18 cellular contexts compared by ENCODE assay signal in genomic region chr4:173745765-173746164, GRCh38.
DNase-seq lines count a peak whose midpoint lies in the region; ATAC-seq and TF ChIP-seq lines count a peak whose summit lies in the region.
"Had no signal": no experiment of that assay in that cellular context is flagged by ENCODE, and none has a peak within 500 bp of the region (broad histone marks: within the 10 kb centered on the region; RNA-seq: fewer than 3 reads in every experiment).

No MANE protein-coding gene starts in this region.

- no peaks in the 10 kb centered on the region for H4K20me1 ChIP-seq in smooth muscle cell (ENCODE audit: low read depth)
- no peaks in the 10 kb centered on the region for H4K20me1 ChIP-seq in GM23248 (ENCODE audit: insufficient read depth)

- DNase-seq in NCI-H2227 (lab: John Stamatoyannopoulos, UW; ENCODE audit: unreplicated experiment) (peak; percentile 13), Right ventricle myocardium superior (no peak), left ventricle myocardium inferior (no peak), smooth muscle cell (lab: John Stamatoyannopoulos, UW; ENCODE audit: unreplicated experiment) (no peak), GM23248 (no peak), activated T-cell treated with anti-CD3 and anti-CD28 coated beads for 4 hours (no peak), NOMO-1 (lab: John Stamatoyannopoulos, UW; ENCODE audit: unreplicated experiment in 2 of 2) (no peak)
- DNase-seq: ACHN; BE2C; C1 segment of cervical spinal cord; CD4-positive, CD25-positive, alpha-beta regulatory T cell; CD8-positive, alpha-beta memory T cell; DMS 273 treated with DMSO at 0.1 percent for 48 hours; DMS53; DND-41; GOT3; H7 had no signal

- H3K9me2 ChIP-seq in GM23248 (ENCODE audit: insufficient read depth) = no peaks in the 10 kb centered on the region

- peak; percentile 87 for ATAC-seq in Right ventricle myocardium superior (ENCODE audit: poor library complexity)
- ATAC-seq: HCT116 had no signal

- H3K79me2 ChIP-seq in smooth muscle cell (ENCODE audit: low read depth) (no peaks in the 10 kb centered on the region), GM23248 (ENCODE audit: insufficient read depth) (no peaks in the 10 kb centered on the region)

- H3K9ac ChIP-seq in smooth muscle cell (ENCODE audit: low read depth) (no peak overlapping the region), GM23248 (no peak overlapping the region)

- H2AFZ ChIP-seq in smooth muscle cell (ENCODE audit: low read depth) (peak overlapping the region; percentile 21), GM23248 (no peak overlapping the region)

- H3K4me2 ChIP-seq in smooth muscle cell (peak overlapping the region; percentile 66), GM23248 (ENCODE audit: unreplicated experiment) (no peak overlapping the region)

- peak overlapping the region; percentile 87 for H3K27ac ChIP-seq in left ventricle myocardium inferior (replicated peaks)
- no peak overlapping the region for H3K27ac ChIP-seq in smooth muscle cell (ENCODE audit: low read depth)
- no peak overlapping the region for H3K27ac ChIP-seq in GM23248

- H3K4me3 ChIP-seq in left ventricle myocardium inferior = peak overlapping the region; percentile 48
- no peak overlapping the region for H3K4me3 ChIP-seq in smooth muscle cell
- no peak overlapping the region for H3K4me3 ChIP-seq in GM23248

- TF ChIP-seq CTCF in left ventricle myocardium inferior (IDR thresholded peaks at IDR 0.05; ENCODE audit: borderline replicate concordance) (no peak), smooth muscle cell (IDR thresholded peaks at IDR 0.05; ENCODE audit: borderline replicate concordance, insufficient read depth, poor library complexity, severe bottlenecking) (no peak)

- H3F3A ChIP-seq in smooth muscle cell (ENCODE audit: low read depth) (no peaks in the 10 kb centered on the region), GM23248 (ENCODE audit: insufficient read depth) (no peaks in the 10 kb centered on the region)

- H3K4me1 ChIP-seq in left ventricle myocardium inferior (no peaks in the 10 kb centered on the region), smooth muscle cell (ENCODE audit: low read depth) (no peaks in the 10 kb centered on the region), GM23248 (ENCODE audit: insufficient read depth) (peaks cover 6% of the 10 kb centered on the region; the same call in 1 of the 2 replicates)

- H3K27me3 ChIP-seq in left ventricle myocardium inferior (ENCODE audit: low read depth) (no peaks in the 10 kb centered on the region), smooth muscle cell (ENCODE audit: low read depth) (no peaks in the 10 kb centered on the region), GM23248 (replicated peaks; ENCODE audit: insufficient read depth) (no peaks in the 10 kb centered on the region)
- H3K27me3 ChIP-seq: BE2C had no signal

- WGBS in smooth muscle cell (ENCODE audit: low lambda C conversion rate) = 69% methylated on average over 3 of the region's 3 CpGs
- 75 to 85% methylated on average over 3 of the region's 3 CpGs for WGBS in GM23248 (ENCODE audit: low coverage in 1 of 2, low lambda C conversion rate in 2 of 2, missing lambda C conversion rate in 2 of 2), 2 experiments

- intact Hi-C loops in Right ventricle myocardium superior (cut with DNase I) = loop anchor here (5.0 kb wide), 2 partner anchors 213 to 228 kb away; partner anchors contain the start of gene HAND2
- intact Hi-C loops in left ventricle myocardium inferior (cut with micrococcal nuclease) = loop anchor here (10.0 kb wide), 2 partner anchors 61 to 201 kb away; no protein-coding TSS in a partner anchor

- in situ Hi-C loops in GM23248 (cut with MboI) = no loop called here

- H3K36me3 ChIP-seq in left ventricle myocardium inferior (no peaks in the 10 kb centered on the region), smooth muscle cell (ENCODE audit: low read depth) (no peaks in the 10 kb centered on the region), GM23248 (ENCODE audit: low read depth) (no peaks in the 10 kb centered on the region)
- H3K36me3 ChIP-seq: BE2C had no signal

- H3K9me3 ChIP-seq in left ventricle myocardium inferior (replicated peaks) (peaks cover 19% of the 10 kb centered on the region), smooth muscle cell (replicated peaks; ENCODE audit: low read depth) (peaks cover 6% of the 10 kb centered on the region), GM23248 (ENCODE audit: low read depth) (no peaks in the 10 kb centered on the region)
